Comparison of ENCODE assay signal across 13 cellular contexts in genomic region chr11:65932558-65932919, GRCh38. TPM values are rescaled to one million over a fixed set of nuclear protein-coding genes. Genes with fewer than 3 reads are reported as not detected.
DNase-seq lines count a peak whose midpoint lies in the region; ATAC-seq and TF ChIP-seq lines count a peak whose summit lies in the region.
"Had no signal": no experiment of that assay in that cellular context is flagged by ENCODE, and none has a peak within 500 bp of the region (broad histone marks: within the 10 kb centered on the region; RNA-seq: fewer than 3 reads in every experiment).

No MANE protein-coding gene starts in this region.

- H3K4me1 Mint-ChIP-seq in CD4-positive, alpha-beta T cell (ENCODE audit: low read depth) = peaks cover 18% of the 10 kb centered on the region

- H3K27ac Mint-ChIP-seq in CD4-positive, alpha-beta T cell = peak overlapping the region; percentile 9
- H3K27ac Mint-ChIP-seq: activated naive CD4-positive, alpha-beta T cell treated with anti-CD3 and anti-CD28 coated beads, Interleukin-2, amount 10 ng/mL, durations not matched to agents 7 days and 5 days; stimulated activated effector memory CD8-positive, alpha-beta T cell treated with anti-CD3 and anti-CD28 coated beads, Interleukin-12 subunit alpha, Interleukin-12 subunit beta, amount 100 ng/mL, for 72 hours had no signal

- H3K27me3 Mint-ChIP-seq in CD4-positive, alpha-beta T cell = no peaks in the 10 kb centered on the region

- 38 to 40% methylated on average over 1 to 9 of the region's 9 CpGs for WGBS in transverse colon (ENCODE audit: low coverage in 1 of 2), 2 donors

- POLR2A ChIA-PET in CD4-positive, alpha-beta T cell (lab: Charles Lee) = interaction anchor here (1.4 to 2.3 kb wide), 2 partner anchors 42 to 43 kb away, joined by 3 to 5 read pairs; partner anchors contain the start of gene CCDC85B
- POLR2A ChIA-PET in HEK293 (lab: Yijun Ruan, JAX) = no interaction called here

- no peak for TF ChIP-seq POLR2A in transverse colon (IDR thresholded peaks at IDR 0.05)

- DNase-seq in CD4-positive, alpha-beta T cell = no peak
- peak; percentile 60 for DNase-seq in RPMI7951 (ENCODE audit: low read depth)
- DNase-seq in fibroblast of peridontal ligament (ENCODE audit: extremely low read depth) = peak; percentile 21
- no peak for DNase-seq in activated T-cell treated with anti-CD3 and anti-CD28 coated beads, Interleukin-2, amount 50 U/mL, for 48 hours
- DNase-seq in NAMALWA (ENCODE audit: low spot score) = no peak
- DNase-seq in transverse colon = no peak
- DNase-seq: activated CD4-positive, alpha-beta T cell treated with anti-CD3 and anti-CD28 coated beads for 48 hours; activated naive CD4-positive, alpha-beta T cell treated with anti-CD3 and anti-CD28 coated beads, Interleukin-2, amount 10 ng/mL, durations not matched to agents 7 days and 5 days; effector CD4-positive, alpha-beta T cell; NCI-H1105 treated with DMSO at 0.1 percent for 48 hours had no signal

- intact Hi-C loops in CD4-positive, alpha-beta T cell (cut with DNase I, micrococcal nuclease) = no loop called here
- intact Hi-C loops in transverse colon (cut with DNase I; ENCODE audit: low total_unique reads) = no loop called here

- ATAC-seq in CD4-positive, alpha-beta T cell (ENCODE audit: poor library complexity) = no peak
- no peak for ATAC-seq in HG03442 (IDR thresholded peaks at IDR 0.05; ENCODE audit: unreplicated experiment)
- ATAC-seq: stimulated activated effector memory CD8-positive, alpha-beta T cell treated with anti-CD3 and anti-CD28 coated beads, Interleukin-12 subunit alpha, Interleukin-12 subunit beta, amount 100 ng/mL, for 72 hours had no signal

- CTCF ChIA-PET in CD4-positive, alpha-beta T cell (lab: Charles Lee) = interaction anchor here (1.1 to 2.1 kb wide), 3 partner anchors 42 to 48 kb away, joined by 3 to 9 read pairs (median 4); partner anchors contain the start of genes CCDC85B and FIBP
- CTCF ChIA-PET in HEK293 (lab: Yijun Ruan, JAX) = interaction anchor here (1.1 to 1.5 kb wide), 4 partner anchors 43 to 73 kb away, joined by 3 to 5 read pairs (median 4); partner anchors contain the start of gene FIBP

- H3K9me3 Mint-ChIP-seq in CD4-positive, alpha-beta T cell = no peaks in the 10 kb centered on the region
- H3K9me3 Mint-ChIP-seq: activated naive CD4-positive, alpha-beta T cell treated with anti-CD3 and anti-CD28 coated beads, Interleukin-2, amount 10 ng/mL, durations not matched to agents 7 days and 5 days; stimulated activated effector memory CD8-positive, alpha-beta T cell treated with anti-CD3 and anti-CD28 coated beads, Interleukin-12 subunit alpha, Interleukin-12 subunit beta, amount 100 ng/mL, for 72 hours had no signal

- no peak overlapping the region for H3K27ac ChIP-seq in CD4-positive, alpha-beta T cell (ENCODE audit: low read depth, low read length)
- H3K27ac ChIP-seq in HEK293 (ENCODE audit: extremely low read depth, low read depth, low read length) = no peak overlapping the region
- H3K27ac ChIP-seq in transverse colon = no peak overlapping the region

- TF ChIP-seq EP300 in transverse colon (IDR thresholded peaks at IDR 0.05; ENCODE audit: low read depth) = no peak

- in situ Hi-C loops in transverse colon (cut with MboI; ENCODE audit: low pct_ligation_motif_present in 1 of 4, low pct_unique_long_range_greater_than_20kb in 1 of 4, low sequenced_read_pairs in 3 of 4) = no loop called here

- no peaks in the 10 kb centered on the region for H3K27me3 ChIP-seq in CD4-positive, alpha-beta T cell (ENCODE audit: control insufficient read depth, insufficient read depth, low read length)
- peaks cover 16% of the 10 kb centered on the region for H3K27me3 ChIP-seq in transverse colon

- H3K4me3 Mint-ChIP-seq in CD4-positive, alpha-beta T cell = no peak overlapping the region
- H3K4me3 Mint-ChIP-seq: activated naive CD4-positive, alpha-beta T cell treated with anti-CD3 and anti-CD28 coated beads, Interleukin-2, amount 10 ng/mL, durations not matched to agents 7 days and 5 days; stimulated activated effector memory CD8-positive, alpha-beta T cell treated with anti-CD3 and anti-CD28 coated beads, Interleukin-12 subunit alpha, Interleukin-12 subunit beta, amount 100 ng/mL, for 72 hours had no signal

- H3K4me3 ChIP-seq in HEK293 (ENCODE audit: low read depth, low read length) = no peak overlapping the region
- no peak overlapping the region for H3K4me3 ChIP-seq in transverse colon

- H3K36me3 Mint-ChIP-seq in CD4-positive, alpha-beta T cell (ENCODE audit: low read depth) = no peaks in the 10 kb centered on the region

- H3K4me1 ChIP-seq in HEK293 (ENCODE audit: control insufficient read depth, insufficient read depth, low read length) (no peaks in the 10 kb centered on the region), transverse colon (peaks cover 0 to 3% (median 0%) of the 10 kb centered on the region in 4 donors)

- H3K9me3 ChIP-seq in CD4-positive, alpha-beta T cell (ENCODE audit: control insufficient read depth, low read length) = no peaks in the 10 kb centered on the region
- H3K9me3 ChIP-seq in HEK293 (ENCODE audit: control insufficient read depth, insufficient read depth, low read depth, low read length) (no peaks in the 10 kb centered on the region), transverse colon (no peaks in the 10 kb centered on the region)

- no peak for TF ChIP-seq CTCF in CD4-positive, alpha-beta T cell (IDR thresholded peaks at IDR 0.05)
- no peak for TF ChIP-seq CTCF in HEK293 (tag by site-specific recombination; IDR thresholded peaks at IDR 0.05)
- TF ChIP-seq CTCF in transverse colon (IDR thresholded peaks at IDR 0.05) = no peak

- H3K36me3 ChIP-seq in HEK293 (ENCODE audit: control insufficient read depth in 2 of 2, insufficient read depth in 1 of 2, low read length in 2 of 2) = no peaks in the 10 kb centered on the region
- no peaks in the 10 kb centered on the region for H3K36me3 ChIP-seq in transverse colon

TF ChIP-seq in HEK293, 187 proteins besides CTCF, POLR2A, EP300 and RAD21:
- TF ChIP-seq MZF1 (tag by site-specific recombination; IDR thresholded peaks at IDR 0.05; ENCODE audit: borderline replicate concordance) (no peak), ZNF629 (tag by site-specific recombination; IDR thresholded peaks at IDR 0.05) (0 out of 2 replicates have a peak, but pooled peaks have one; percentile 17), ZBTB17 (tag by site-specific recombination; IDR thresholded peaks at IDR 0.05) (0 out of 2 replicates have a peak, but pooled peaks have one; percentile 14), ZFP41 (tag by site-specific recombination; IDR thresholded peaks at IDR 0.05; ENCODE audit: borderline replicate concordance) (no peak), GLIS1 (tag by site-specific recombination; IDR thresholded peaks at IDR 0.05) (peak; percentile 57; the same call in 1 of the 2 replicates)
- TF ChIP-seq, protein P1, sequence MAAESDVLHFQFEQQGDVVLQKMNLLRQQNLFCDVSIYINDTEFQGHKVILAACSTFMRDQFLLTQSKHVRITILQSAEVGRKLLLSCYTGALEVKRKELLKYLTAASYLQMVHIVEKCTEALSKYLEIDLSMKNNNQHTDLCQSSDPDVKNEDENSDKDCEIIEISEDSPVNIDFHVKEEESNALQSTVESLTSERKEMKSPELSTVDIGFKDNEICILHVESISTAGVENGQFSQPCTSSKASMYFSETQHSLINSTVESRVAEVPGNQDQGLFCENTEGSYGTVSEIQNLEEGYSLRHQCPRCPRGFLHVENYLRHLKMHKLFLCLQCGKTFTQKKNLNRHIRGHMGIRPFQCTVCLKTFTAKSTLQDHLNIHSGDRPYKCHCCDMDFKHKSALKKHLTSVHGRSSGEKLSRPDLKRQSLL (tag by site-specific recombination; IDR thresholded peaks at IDR 0.05) = 0 out of 2 replicates have a peak, but pooled peaks have one; percentile 12

RNA-seq across cellular contexts. Expression of gene TSGA10IP, which starts 12.7 kb away (rescaled TPM):
- not detected for total RNA-seq in CD4-positive, alpha-beta T cell
- not detected in 2 replicates for total RNA-seq in RPMI7951 (2014; rRNA removed; shearing (Covaris generic))
- total RNA-seq in transverse colon = not detected

RNA-seq across cellular contexts. Expression of gene DRAP1, which starts 13.3 kb away (rescaled TPM):
- total RNA-seq in CD4-positive, alpha-beta T cell = 10 to 100 TPM; 58.6 to 59.1 TPM
- total RNA-seq in RPMI7951 (2014; rRNA removed; shearing (Covaris generic)) = 405 and 548 TPM in 2 replicates
- total RNA-seq in transverse colon = 10 to 100 TPM; 15.7 to 63.2 (median 57.0) TPM

RNA-seq across cellular contexts. Expression of gene C11orf68, which starts 13.7 kb away (rescaled TPM):
- total RNA-seq in CD4-positive, alpha-beta T cell = 10 to 100 TPM; 13.7 to 13.8 TPM
- 31.1 and 37.5 TPM in 2 replicates for total RNA-seq in RPMI7951 (2014; rRNA removed; shearing (Covaris generic))
- 10 to 100 TPM; 15.2 to 59.5 (median 22.8) TPM for total RNA-seq in transverse colon

RNA-seq across cellular contexts. Expression of gene SART1, which starts 29.0 kb away (rescaled TPM):
- total RNA-seq in CD4-positive, alpha-beta T cell = 10 to 100 TPM; 78.6 to 80.2 TPM
- 39.4 and 58.1 TPM in 2 replicates for total RNA-seq in RPMI7951 (2014; rRNA removed; shearing (Covaris generic))
- 10 to 100 TPM; 31.8 to 76.3 (median 34.3) TPM for total RNA-seq in transverse colon

RNA-seq across cellular contexts. Expression of gene FOSL1, which starts 32.4 kb away (rescaled TPM):
- total RNA-seq in CD4-positive, alpha-beta T cell = 1 to 10 TPM; 1.8 to 2.2 TPM
- 158 and 232 TPM in 2 replicates for total RNA-seq in RPMI7951 (2014; rRNA removed; shearing (Covaris generic))
- 10 to 100 TPM in 1 of 4 donors, 1 to 10 TPM in 1, not detected in 2; 1.2 to 11.6 TPM for total RNA-seq in transverse colon

Comparison
In these comparisons a context has a peak if more than half of its experiments do, and no peak if none do; other contexts are left out.
1. DNase-seq: peak in RPMI7951 (single experiment) and fibroblast of peridontal ligament (single experiment); none in CD4-positive, alpha-beta T cell (0 of 10), activated T-cell treated with anti-CD3 and anti-CD28 coated beads, Interleukin-2, amount 50 U/mL, for 48 hours (0 of 2), NAMALWA (single experiment) and transverse colon (single experiment).